10 cellular contexts compared by ENCODE assay signal in genomic region chr5:72625369-72625768, GRCh38.
"Had no signal": no experiment of that assay in that cellular context is flagged by ENCODE, and none has a peak within 500 bp of the region (broad histone marks: within the 10 kb centered on the region; RNA-seq: fewer than 3 reads in every experiment).

No MANE protein-coding gene starts in this region.

- H3K9me3 Mint-ChIP-seq: activated naive CD4-positive, alpha-beta T cell treated with anti-CD3 and anti-CD28 coated beads, Interleukin-2, amount 50 U/mL, for 72 hours; endodermal cell; stimulated activated naive B cell treated with anti-CD40 and anti-IgM and Interleukin-4, amounts not matched to agents 10 μg/mL and 1 μg/mL and 100 μg/mL, for 72 hours had no signal

- H3K4me1 Mint-ChIP-seq: endodermal cell; stimulated activated naive B cell treated with anti-CD40 and anti-IgM and Interleukin-4, amounts not matched to agents 10 μg/mL and 1 μg/mL and 100 μg/mL, for 72 hours had no signal

- H3K4me1 ChIP-seq: left lung had no signal

- H3K9me3 ChIP-seq: left lung, right atrium auricular region had no signal

- H3K27ac Mint-ChIP-seq: activated naive CD4-positive, alpha-beta T cell treated with anti-CD3 and anti-CD28 coated beads, Interleukin-2, amount 50 U/mL, for 72 hours; endodermal cell; stimulated activated naive B cell treated with anti-CD40 and anti-IgM and Interleukin-4, amounts not matched to agents 10 μg/mL and 1 μg/mL and 100 μg/mL, for 72 hours had no signal

- H3K36me3 ChIP-seq: left lung, right atrium auricular region had no signal

- H3K36me3 Mint-ChIP-seq: activated naive CD4-positive, alpha-beta T cell treated with anti-CD3 and anti-CD28 coated beads, Interleukin-2, amount 50 U/mL, for 72 hours; stimulated activated naive B cell treated with anti-CD40 and anti-IgM and Interleukin-4, amounts not matched to agents 10 μg/mL and 1 μg/mL and 100 μg/mL, for 72 hours had no signal

- H3K4me3 ChIP-seq: left lung, right atrium auricular region had no signal

- ATAC-seq: activated CD4-positive, CD25-positive, alpha-beta regulatory T cell treated with anti-CD3 and anti-CD28 coated beads, Interleukin-2, amount 50 U/mL, for 24 hours; activated naive CD4-positive, alpha-beta T cell treated with anti-CD3 and anti-CD28 coated beads, Interleukin-2, amount 50 U/mL, for 72 hours; left lung; stimulated activated naive B cell treated with anti-CD40 and anti-IgM and Interleukin-4, amounts not matched to agents 10 μg/mL and 1 μg/mL and 100 μg/mL, for 72 hours had no signal

- H3K27me3 ChIP-seq: left lung, right atrium auricular region had no signal

- H3K27ac ChIP-seq: left lung had no signal

- H3K4me3 Mint-ChIP-seq: endodermal cell; stimulated activated naive B cell treated with anti-CD40 and anti-IgM and Interleukin-4, amounts not matched to agents 10 μg/mL and 1 μg/mL and 100 μg/mL, for 72 hours had no signal

- DNase-seq: endodermal cell; erythroblast; left lung; stimulated activated CD4-positive, alpha-beta T cell treated with anti-CD3 and anti-CD28 coated beads, Interleukin-2, amount 100 ng/mL, for 24 hours; stimulated activated naive B cell treated with anti-CD40 and anti-IgM and Interleukin-4, amounts not matched to agents 10 μg/mL and 1 μg/mL and 100 μg/mL, for 72 hours; T-helper 2 cell; trophoblast cell had no signal
